In genomic region chr4:113635739-113636437, GRCh38 we compare ENCODE assay signal across 10 cellular contexts.
DNase-seq lines count a peak whose midpoint lies in the region; ATAC-seq and TF ChIP-seq lines count a peak whose summit lies in the region.
"Had no signal": no experiment of that assay in that cellular context is flagged by ENCODE, and none has a peak within 500 bp of the region (broad histone marks: within the 10 kb centered on the region; RNA-seq: fewer than 3 reads in every experiment).

No MANE protein-coding gene starts in this region.

- ATAC-seq in HG03103 (IDR thresholded peaks at IDR 0.05; ENCODE audit: low read depth, unreplicated experiment) (peak; percentile 1), HG03139 (IDR thresholded peaks at IDR 0.05; ENCODE audit: unreplicated experiment) (no peak)

- no peaks in the 10 kb centered on the region for H3K27me3 Mint-ChIP-seq in neural crest cell (ENCODE audit: low read depth)

- TF ChIP-seq CTCF in astrocyte of the spinal cord (IDR thresholded peaks at IDR 0.05; ENCODE audit: low read depth, low read length) (no peak), neural crest cell (conservative IDR thresholded peaks at IDR 0.05) (no peak)

- no peak overlapping the region for H3K4me3 ChIP-seq in astrocyte of the spinal cord (ENCODE audit: low read depth, low read length)
- H3K4me3 ChIP-seq: hepatocyte, upper lobe of left lung had no signal

- H3K36me3 Mint-ChIP-seq in neural crest cell (ENCODE audit: low read depth) = peaks cover 3% of the 10 kb centered on the region

- H3K4me1 Mint-ChIP-seq in neural crest cell = peaks cover 23% of the 10 kb centered on the region

- no peaks in the 10 kb centered on the region for H3K9me3 Mint-ChIP-seq in neural crest cell

- no peak overlapping the region for H3K4me3 Mint-ChIP-seq in neural crest cell

- in situ Hi-C loops in astrocyte of the spinal cord (cut with HindIII; ENCODE audit: low sequenced_read_pairs) = no loop called here

- DNase-seq in Daoy (ENCODE audit: low read depth) (peak; percentile 8), astrocyte of the spinal cord (ENCODE audit: low read depth, low spot score) (peak; percentile 68), neural crest cell (ENCODE audit: low read depth, low spot score) (no peak), NCI-H510A treated with DMSO at 0.1 percent for 48 hours (lab: John Stamatoyannopoulos, UW) (no peak), retina (no peak), middle frontal gyrus (ENCODE audit: extremely low spot score, low spot score) (no peak)
- DNase-seq: upper lobe of left lung had no signal

- peak overlapping the region; percentile 4 for H3K27ac Mint-ChIP-seq in neural crest cell (ENCODE audit: unreplicated experiment)

Comparison
In these comparisons a context has a peak if more than half of its experiments do, and no peak if none do; other contexts are left out.
1. DNase-seq: peak in Daoy (single experiment) and astrocyte of the spinal cord (single experiment); none in neural crest cell (single experiment), NCI-H510A treated with DMSO at 0.1 percent for 48 hours (single experiment), retina (single experiment) and middle frontal gyrus (single experiment).